8 cellular contexts compared by ENCODE assay signal in genomic region chr2:68751397-68752339, GRCh38. TPM values are rescaled to one million over a fixed set of nuclear protein-coding genes. Genes with fewer than 3 reads are reported as not detected.
DNase-seq lines count a peak whose midpoint lies in the region; ATAC-seq, FAIRE-seq and TF ChIP-seq lines count a peak whose summit lies in the region.

No MANE protein-coding gene starts in this region.

- CTCF ChIA-PET in A549 (lab: Yijun Ruan, JAX): interaction anchor here (0.5 to 8.4 kb wide), 80 partner anchors 9 to 1382 kb away, joined by 3 to 227 read pairs (median 6); partner anchors contain the start of genes ANTXR1, APLF, ARHGAP25 and BMP10

- no peak for TF ChIP-seq EP300 in A549 (IDR thresholded peaks at IDR 0.05)

- DNase-seq in A549 (ENCODE audit: low read depth in 1 of 2, low spot score in 1 of 2): peak; percentile 82 to 91
- DNase-seq in NCI-H2171 (lab: John Stamatoyannopoulos, UW): peak; percentile 76
- DNase-seq in breast epithelium (ENCODE audit: low spot score in 2 of 2): peak; percentile 85 to 92
- DNase-seq in kidney: peak; percentile 94
- peak; percentile 89 for DNase-seq in stimulated activated CD4-positive, alpha-beta T cell treated with anti-CD3 and anti-CD28 coated beads, Interleukin-1b, Interleukin-23, amount 100 ng/mL, for 48 hours

- no peak overlapping the region for H3K9ac ChIP-seq in kidney (ENCODE audit: low read length in 2 of 2)

- H3K4me2 ChIP-seq in A549: peak overlapping the region; percentile 51

- peak; percentile 98 for TF ChIP-seq CTCF in A549 (IDR thresholded peaks at IDR 0.05)
- peak; percentile 96 for TF ChIP-seq CTCF in VCaP (conservative IDR thresholded peaks at IDR 0.05)
- TF ChIP-seq CTCF in breast epithelium (IDR thresholded peaks at IDR 0.05): peak; percentile 84 to 93 (median 86)
- TF ChIP-seq CTCF in kidney (IDR thresholded peaks at IDR 0.05; ENCODE audit: borderline replicate concordance, extremely low read depth, insufficient read depth): peak; percentile 96

- no peaks in the 10 kb centered on the region for H3K9me3 ChIP-seq in A549
- H3K9me3 ChIP-seq in breast epithelium: no peaks in the 10 kb centered on the region
- no peaks in the 10 kb centered on the region for H3K9me3 ChIP-seq in kidney (ENCODE audit: control insufficient read depth in 1 of 2, low read length in 2 of 2)

- H3K4me1 ChIP-seq in A549 (no peaks in the 10 kb centered on the region), breast epithelium (no peaks in the 10 kb centered on the region), kidney (ENCODE audit: control insufficient read depth in 1 of 2, insufficient read depth in 1 of 2, low read depth in 1 of 2, low read length in 2 of 2) (no peaks in the 10 kb centered on the region)

- TF ChIP-seq RAD21 in A549 (conservative IDR thresholded peaks at IDR 0.05 in 1 of 2, IDR thresholded peaks at IDR 0.05 in 1 of 2): peak; percentile 92 to 93

- ATAC-seq in A549 (peak; percentile 99 to 100), GM18511 (IDR thresholded peaks at IDR 0.05; ENCODE audit: unreplicated experiment) (peak; percentile 93), HG03097 (IDR thresholded peaks at IDR 0.05; ENCODE audit: low FRiP score, unreplicated experiment) (peak; percentile 78)

- H3K4me3 ChIP-seq in A549 (no peak overlapping the region), breast epithelium (peak overlapping the region in 1 of 3 donors; percentile 45), kidney (ENCODE audit: low read length in 2 of 2) (peak overlapping the region in 1 of 2 donors; percentile 7)

- WGBS in A549 (ENCODE audit: missing lambda C conversion rate): 15% methylated on average over 15 of the region's 15 CpGs

- H3K27ac ChIP-seq in A549 (no peak overlapping the region), VCaP (no peak overlapping the region), breast epithelium (no peak overlapping the region), kidney (ENCODE audit: low read depth in 2 of 2, low read length in 2 of 2) (no peak overlapping the region)

- TF ChIP-seq POLR2A in A549 (IDR thresholded peaks at IDR 0.05; ENCODE audit: low read length): no peak
- no peak for TF ChIP-seq POLR2A in breast epithelium (IDR thresholded peaks at IDR 0.05)

- intact Hi-C loops in breast epithelium (cut with DNase I; ENCODE audit: low total_unique reads): loop anchor here (5.0 kb wide), 1 partner anchor 1206 kb away; no protein-coding TSS in a partner anchor
- intact Hi-C loops in kidney (cut with DNase I): no loop called here

- POLR2A ChIA-PET in A549 (lab: Yijun Ruan, JAX): no interaction called here

- peak; percentile 83 for FAIRE-seq in A549 (lab: Jason Lieb, UNC)
- FAIRE-seq in kidney (lab: Jason Lieb, UNC): peak; percentile 94

- H3K36me3 ChIP-seq in breast epithelium: no peaks in the 10 kb centered on the region
- H3K36me3 ChIP-seq in kidney (ENCODE audit: control insufficient read depth in 1 of 2, insufficient read depth in 2 of 2, low read length in 2 of 2): no peaks in the 10 kb centered on the region

- no peaks in the 10 kb centered on the region for H3K27me3 ChIP-seq in breast epithelium

TF ChIP-seq in A549, 52 proteins besides CTCF, POLR2A, EP300 and RAD21:
- TF ChIP-seq, protein P1, sequence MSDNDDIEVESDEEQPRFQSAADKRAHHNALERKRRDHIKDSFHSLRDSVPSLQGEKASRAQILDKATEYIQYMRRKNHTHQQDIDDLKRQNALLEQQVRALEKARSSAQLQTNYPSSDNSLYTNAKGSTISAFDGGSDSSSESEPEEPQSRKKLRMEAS (IDR thresholded peaks at IDR 0.05): peak; percentile 65
- TF ChIP-seq ZNF302 (CRISPR knock-in tag; IDR thresholded peaks at IDR 0.05): no peak
- TF ChIP-seq, protein P2, sequence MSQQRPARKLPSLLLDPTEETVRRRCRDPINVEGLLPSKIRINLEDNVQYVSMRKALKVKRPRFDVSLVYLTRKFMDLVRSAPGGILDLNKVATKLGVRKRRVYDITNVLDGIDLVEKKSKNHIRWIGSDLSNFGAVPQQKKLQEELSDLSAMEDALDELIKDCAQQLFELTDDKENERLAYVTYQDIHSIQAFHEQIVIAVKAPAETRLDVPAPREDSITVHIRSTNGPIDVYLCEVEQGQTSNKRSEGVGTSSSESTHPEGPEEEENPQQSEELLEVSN (IDR thresholded peaks at IDR 0.05; ENCODE audit: borderline replicate concordance, low read depth): peak; percentile 81
- peak; percentile 96 for TF ChIP-seq SMC3 (IDR thresholded peaks at IDR 0.05)

RNA-seq across cellular contexts. Expression of gene ARHGAP25, which starts 17.1 kb away (rescaled TPM):
- polyA plus RNA-seq in A549 (2011; rRNA removed) (2.2 and 2.4 TPM in 2 replicates), A549 (2017; fragmentation: RNase III; extraction: RNeasy Plus Mini Kit Qiagen cat#74134 plus additional on column Dnase treatment) (0.50 to 0.65 TPM (median 0.52 TPM) in 3 replicates), kidney (ENCODE audit: insufficient read depth, low read depth, low replicate concordance) (6.3 TPM)
- 0.17 and 0.21 TPM in 2 replicates for polyA plus RNA-seq in A549 (2012; cell fraction: cytosol; rRNA removed)
- polyA plus RNA-seq in A549 (2012; cell fraction: nucleus; rRNA removed): 0.13 and 0.36 TPM in 2 replicates
- polyA minus RNA-seq in A549 (2011; rRNA and poly(A)+ RNA removed): 3.0 and 5.5 TPM in 2 replicates
- total RNA-seq in breast epithelium (10 to 100 TPM in 1 of 3 donors, 1 to 10 TPM in 2; 7.8 to 10.8 (median 9.5) TPM), kidney (20.4 TPM)
